ENCODE assay signal across 15 cellular contexts in the genomic region with DNA sequence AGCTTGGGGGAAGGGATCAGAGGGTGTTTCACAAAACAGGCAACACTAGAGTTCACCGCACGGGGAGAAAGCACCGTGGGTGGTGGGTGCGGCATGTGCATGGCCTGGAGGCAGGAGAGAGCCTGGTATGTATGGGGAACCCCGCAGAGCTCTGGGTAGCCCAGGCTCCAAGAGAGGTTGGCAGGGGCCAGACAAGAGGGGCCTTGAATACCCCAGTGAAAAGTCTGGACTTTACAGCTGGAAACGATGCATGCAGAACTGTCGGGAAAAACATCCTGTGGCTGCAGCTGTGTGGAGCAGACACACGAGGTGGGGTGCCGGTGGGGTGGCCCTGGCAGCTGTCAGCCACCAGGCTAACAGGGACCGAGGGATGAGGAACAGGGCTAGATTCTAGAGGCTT. TPM values are rescaled to one million over a fixed set of nuclear protein-coding genes. Genes with fewer than 3 reads are reported as not detected.
A peak's percentile ranks its signal among the peaks of the same experiment; 100 is the strongest.
DNase-seq lines count a peak whose midpoint lies in the region; ATAC-seq, FAIRE-seq and TF ChIP-seq lines count a peak whose summit lies in the region.
"Had no signal": no experiment of that assay in that cellular context is flagged by ENCODE, and none has a peak within 500 bp of the region (broad histone marks: within the 10 kb centered on the region; RNA-seq: fewer than 3 reads in every experiment).

No MANE protein-coding gene starts in this region.

- H3K4me1 Mint-ChIP-seq in chondrocyte (ENCODE audit: low read depth) (no peaks in the 10 kb centered on the region), neural progenitor cell (peaks cover 21% of the 10 kb centered on the region)
- H3K4me1 Mint-ChIP-seq: CD8-positive, alpha-beta memory T cell had no signal

- no peaks in the 10 kb centered on the region for H4K20me1 ChIP-seq in HepG2 (ENCODE audit: insufficient read depth, low read length)
- no peaks in the 10 kb centered on the region for H4K20me1 ChIP-seq in neural progenitor cell (ENCODE audit: low read depth)
- H4K20me1 ChIP-seq: BLaER1 had no signal

- H3K4me3 Mint-ChIP-seq in chondrocyte (ENCODE audit: unreplicated experiment) (no peak overlapping the region), neural progenitor cell (peak overlapping the region; percentile 49)
- H3K4me3 Mint-ChIP-seq: CD8-positive, alpha-beta memory T cell; H9 had no signal

- H3K4me3 ChIP-seq in HepG2 (replicated peaks in 1 of 3; ENCODE audit: insufficient read depth in 1 of 3, low read depth in 2 of 3, low read length in 3 of 3) (no peak overlapping the region), right lobe of liver (no peak overlapping the region), neural progenitor cell (no peak overlapping the region)
- no peak overlapping the region for H3K4me3 ChIP-seq in effector memory CD4-positive, alpha-beta T cell (ENCODE audit: insufficient read depth, low read depth, low read length, poor library complexity, severe bottlenecking)
- H3K4me3 ChIP-seq: BLaER1 had no signal

- H3K9ac ChIP-seq in HepG2 (ENCODE audit: insufficient read depth, low read depth, low read length): no peak overlapping the region
- no peak overlapping the region for H3K9ac ChIP-seq in neural progenitor cell
- H3K9ac ChIP-seq: BLaER1 had no signal

- H3K27ac ChIP-seq in HepG2 (ENCODE audit: extremely low read length, insufficient read depth, low read length): no peak overlapping the region
- no peak overlapping the region for H3K27ac ChIP-seq in right lobe of liver
- H3K27ac ChIP-seq in neural progenitor cell: no peak overlapping the region
- H3K27ac ChIP-seq in effector memory CD4-positive, alpha-beta T cell (ENCODE audit: insufficient read depth, low read length, poor library complexity, severe bottlenecking): no peak overlapping the region
- H3K27ac ChIP-seq: BLaER1 had no signal

- H3K27me3 ChIP-seq in HepG2 (ENCODE audit: control insufficient read depth in 1 of 2, insufficient read depth in 2 of 2, low read length in 2 of 2): peaks cover 8 to 51% of the 10 kb centered on the region in 2 experiments; a peak in 4 of 5 replicates
- H3K27me3 ChIP-seq in right lobe of liver: no peaks in the 10 kb centered on the region
- peaks cover 16% of the 10 kb centered on the region for H3K27me3 ChIP-seq in neural progenitor cell
- no peaks in the 10 kb centered on the region for H3K27me3 ChIP-seq in effector memory CD4-positive, alpha-beta T cell (replicated peaks; ENCODE audit: control insufficient read depth, insufficient read depth, low read length, poor library complexity, severe bottlenecking)
- H3K27me3 ChIP-seq: BLaER1 had no signal

- H3K27me3 Mint-ChIP-seq in chondrocyte (ENCODE audit: low read depth) (peaks cover 25% of the 10 kb centered on the region), neural progenitor cell (ENCODE audit: insufficient read depth, low read depth) (peaks cover 26% of the 10 kb centered on the region)

- in situ Hi-C loops in HepG2 (cut with HindIII; ENCODE audit: extremely low pct_ligation_motif_present, low pct_unique_long_range_greater_than_20kb): no loop called here

- intact Hi-C loops in HepG2 (cut with micrococcal nuclease; ENCODE audit: unreplicated experiment) (no loop called here), right lobe of liver (cut with DNase I) (no loop called here)

- no peak for TF ChIP-seq EP300 in HepG2 (IDR thresholded peaks at IDR 0.05; ENCODE audit: low read depth in 2 of 2, low read length in 2 of 2)
- no peak for TF ChIP-seq EP300 in HepG2 (CRISPR knock-in tag; IDR thresholded peaks at IDR 0.05; ENCODE audit: borderline replicate concordance)

- POLR2A ChIA-PET in HepG2 (lab: Yijun Ruan, JAX): no interaction called here

- H3F3A ChIP-seq in neural progenitor cell (ENCODE audit: low read depth): no peaks in the 10 kb centered on the region

- H3K79me2 ChIP-seq in HepG2 (ENCODE audit: insufficient read depth, low read length): no peaks in the 10 kb centered on the region
- H3K79me2 ChIP-seq in neural progenitor cell (ENCODE audit: low read depth): no peaks in the 10 kb centered on the region

- no peak for TF ChIP-seq RAD21 in HepG2 (CRISPR knock-in tag; IDR thresholded peaks at IDR 0.05)

- H3K9me3 ChIP-seq in HepG2 (ENCODE audit: low read length): no peaks in the 10 kb centered on the region
- no peaks in the 10 kb centered on the region for H3K9me3 ChIP-seq in right lobe of liver
- no peaks in the 10 kb centered on the region for H3K9me3 ChIP-seq in neural progenitor cell (ENCODE audit: low read depth)
- no peaks in the 10 kb centered on the region for H3K9me3 ChIP-seq in effector memory CD4-positive, alpha-beta T cell (ENCODE audit: control insufficient read depth, low read length)

- no peak for TF ChIP-seq POLR2A in HepG2 (IDR thresholded peaks at IDR 0.05; ENCODE audit: insufficient read depth in 1 of 2, low read depth in 2 of 2, low read length in 2 of 2)
- TF ChIP-seq POLR2A in right lobe of liver (IDR thresholded peaks at IDR 0.05): no peak

- no peak for DNase-seq in HepG2 (ENCODE audit: low spot score)
- DNase-seq in right lobe of liver: no peak
- peak; percentile 68 for DNase-seq in chondrocyte (ENCODE audit: low spot score)
- DNase-seq in neural progenitor cell (ENCODE audit: low spot score): no peak
- DNase-seq in effector memory CD4-positive, alpha-beta T cell: no peak
- DNase-seq in stimulated activated CD4-positive, alpha-beta T cell treated with anti-CD3 and anti-CD28 coated beads, Interleukin-4, amount 100 ng/mL, for 4 hours: no peak
- DNase-seq: 8988T; AML-193; CD8-positive, alpha-beta memory T cell; DMS53; GOT3; H9 had no signal

- BruUV-seq in HepG2 (replicated peaks; lab: Mats Ljungman, UMichigan): no TSS peak

- H3K27ac Mint-ChIP-seq in chondrocyte (ENCODE audit: unreplicated experiment) (no peak overlapping the region), neural progenitor cell (peak overlapping the region; percentile 44)
- H3K27ac Mint-ChIP-seq: CD8-positive, alpha-beta memory T cell; H9 had no signal

- H3K4me2 ChIP-seq in HepG2 (ENCODE audit: low read depth, low read length) (no peak overlapping the region), neural progenitor cell (no peak overlapping the region)
- H3K4me2 ChIP-seq: BLaER1 had no signal

- H3K4me1 ChIP-seq in HepG2 (ENCODE audit: insufficient read depth, low read length) (peaks cover 18% of the 10 kb centered on the region), right lobe of liver (no peaks in the 10 kb centered on the region), neural progenitor cell (peaks cover 6% of the 10 kb centered on the region)
- no peaks in the 10 kb centered on the region for H3K4me1 ChIP-seq in effector memory CD4-positive, alpha-beta T cell (ENCODE audit: control insufficient read depth, insufficient read depth, low read length, poor library complexity, severe bottlenecking)
- H3K4me1 ChIP-seq: BLaER1 had no signal

- peak; percentile 4; the same call in 1 of the 3 replicates for ATAC-seq in HepG2
- ATAC-seq in right lobe of liver: no peak
- no peak for ATAC-seq in GM21786 (IDR thresholded peaks at IDR 0.05; ENCODE audit: unreplicated experiment)

- H3K9me3 Mint-ChIP-seq in chondrocyte (ENCODE audit: low read depth) (peaks cover 5% of the 10 kb centered on the region), neural progenitor cell (peaks cover 13% of the 10 kb centered on the region)

- WGBS in HepG2 (ENCODE audit: low lambda C conversion rate): 49% methylated on average over 10 of the region's 10 CpGs
- WGBS in right lobe of liver (ENCODE audit: insufficient coverage, low coverage, low lambda C conversion rate, missing lambda C conversion rate): 68% methylated on average over 6 of the region's 10 CpGs

- FAIRE-seq in HepG2 (lab: Jason Lieb, UNC): no peak

- CTCF ChIA-PET in HepG2 (lab: Yijun Ruan, JAX; ENCODE audit: low intra/inter-chr PET ratio, low total read pairs): no interaction called here

- H3K36me3 Mint-ChIP-seq in chondrocyte (ENCODE audit: low read depth) (no peaks in the 10 kb centered on the region), neural progenitor cell (no peaks in the 10 kb centered on the region)

- H2AFZ ChIP-seq in HepG2 (ENCODE audit: low read length): no peak overlapping the region
- no peak overlapping the region for H2AFZ ChIP-seq in neural progenitor cell (replicated peaks)

- TF ChIP-seq CTCF in HepG2 (CRISPR knock-in tag; IDR thresholded peaks at IDR 0.05): no peak
- no peak for TF ChIP-seq CTCF in right lobe of liver (IDR thresholded peaks at IDR 0.05)
- TF ChIP-seq CTCF in chondrocyte (IDR thresholded peaks at IDR 0.05): no peak
- TF ChIP-seq CTCF in neural progenitor cell (IDR thresholded peaks at IDR 0.05): no peak

- H3K36me3 ChIP-seq in HepG2 (replicated peaks in 1 of 2; ENCODE audit: control insufficient read depth in 1 of 2, insufficient read depth in 2 of 2, low read length in 2 of 2) (no peaks in the 10 kb centered on the region), right lobe of liver (no peaks in the 10 kb centered on the region), neural progenitor cell (no peaks in the 10 kb centered on the region)
- no peaks in the 10 kb centered on the region for H3K36me3 ChIP-seq in effector memory CD4-positive, alpha-beta T cell (ENCODE audit: control insufficient read depth, insufficient read depth, low read length)
- H3K36me3 ChIP-seq: BLaER1 had no signal

RNA-seq across cellular contexts. Expression of a gene that starts 6.8 kb away (rescaled TPM):
- total RNA-seq in HepG2 (2016; rRNA removed; fragmentation: Illumina TruSeq; extraction: Trizol): 0.14 and 0.29 TPM in 2 replicates
- total RNA-seq in HepG2 (2016; cell fraction: cytosol; rRNA removed; fragmentation: Illumina TruSeq; extraction: Trizol; ENCODE audit: low read depth): 0.10 TPM in 1 of 2 replicates, not detected in the other
- total RNA-seq in HepG2 (2016; cell fraction: insoluble cytoplasmic fraction; rRNA removed; fragmentation: Illumina TruSeq; extraction: Trizol): 0.16 and 0.28 TPM in 2 replicates
- 0.09 and 0.10 TPM in 2 replicates for total RNA-seq in HepG2 (2016; cell fraction: membrane; rRNA removed; fragmentation: Illumina TruSeq; extraction: Trizol)
- total RNA-seq in HepG2 (2016; cell fraction: nucleus; rRNA removed; fragmentation: Illumina TruSeq; extraction: Trizol): 0.16 TPM in 2 replicates
- polyA plus RNA-seq in HepG2 (2011; rRNA removed): 0.25 and 0.27 TPM in 2 replicates
- 0.23 and 0.36 TPM in 2 replicates for polyA plus RNA-seq in HepG2 (2011; cell fraction: cytosol; rRNA removed)
- 0.29 and 0.35 TPM in 2 replicates for polyA plus RNA-seq in HepG2 (2011; cell fraction: nucleus; rRNA removed)
- 0.50 and 0.56 TPM in 2 replicates for polyA plus RNA-seq in HepG2 (2012)
- not detected in 2 replicates for polyA plus RNA-seq in HepG2 (2016; cell fraction: cytosol; fragmentation: Illumina TruSeq; extraction: Trizol; ENCODE audit: low read depth)
- polyA plus RNA-seq in HepG2 (2016; cell fraction: insoluble cytoplasmic fraction; fragmentation: Illumina TruSeq; extraction: Trizol; ENCODE audit: low read depth): 0.10 and 0.19 TPM in 2 replicates
- 0.05 and 0.09 TPM in 2 replicates for polyA plus RNA-seq in HepG2 (2016; cell fraction: membrane; fragmentation: Illumina TruSeq; extraction: Trizol; ENCODE audit: low read depth)
- polyA plus RNA-seq in HepG2 (2016; cell fraction: nucleus; fragmentation: Illumina TruSeq; extraction: Trizol; ENCODE audit: insufficient read depth, low read depth): 0.38 and 0.41 TPM in 2 replicates
- polyA minus RNA-seq in HepG2 (2011; rRNA and poly(A)+ RNA removed; ENCODE audit: low replicate concordance): 0.05 and 1.5 TPM in 2 replicates
- 0.18 and 0.20 TPM in 2 replicates for polyA minus RNA-seq in HepG2 (2011; cell fraction: cytosol; rRNA and poly(A)+ RNA removed)
- 0.13 TPM in 1 of 2 replicates, not detected in the other for polyA minus RNA-seq in HepG2 (2011; cell fraction: nucleus; rRNA and poly(A)+ RNA removed)
- total RNA-seq in right lobe of liver: under 1 TPM in 3 of 6 experiments, not detected in 3; 0.07 to 0.09 (median 0.07) TPM
- 0.46 to 1.2 TPM (median 0.47 TPM) in 3 replicates for total RNA-seq in chondrocyte
- 3.5 and 9.0 TPM in 2 replicates for total RNA-seq in neural progenitor cell (ENCODE audit: low replicate concordance)
- total RNA-seq: CD8-positive, alpha-beta memory T cell; HT-29 had no signal
- polyA plus RNA-seq: CD8-positive, alpha-beta memory T cell had no signal

RNA-seq across cellular contexts. Expression of a gene that starts 32.8 kb away (rescaled TPM):
- total RNA-seq in HepG2 (2016; rRNA removed; fragmentation: Illumina TruSeq; extraction: Trizol) (3.5 and 14.2 TPM in 2 replicates), right lobe of liver (10 to 100 TPM in 5 of 6 experiments, 1 to 10 TPM in 1; 8.4 to 44.7 (median 23.4) TPM), chondrocyte (3.3 to 5.1 TPM (median 3.5 TPM) in 3 replicates), neural progenitor cell (ENCODE audit: low replicate concordance) (2.8 and 8.9 TPM in 2 replicates)
- 1.1 and 1.2 TPM in 2 replicates for total RNA-seq in HepG2 (2016; cell fraction: cytosol; rRNA removed; fragmentation: Illumina TruSeq; extraction: Trizol; ENCODE audit: low read depth)
- 2.8 and 12.1 TPM in 2 replicates for total RNA-seq in HepG2 (2016; cell fraction: insoluble cytoplasmic fraction; rRNA removed; fragmentation: Illumina TruSeq; extraction: Trizol)
- 1.00 and 1.4 TPM in 2 replicates for total RNA-seq in HepG2 (2016; cell fraction: membrane; rRNA removed; fragmentation: Illumina TruSeq; extraction: Trizol)
- 17.9 and 18.2 TPM in 2 replicates for total RNA-seq in HepG2 (2016; cell fraction: nucleus; rRNA removed; fragmentation: Illumina TruSeq; extraction: Trizol)
- polyA plus RNA-seq in HepG2 (2011; rRNA removed): 28.6 and 43.6 TPM in 2 replicates
- 3.2 and 4.6 TPM in 2 replicates for polyA plus RNA-seq in HepG2 (2011; cell fraction: cytosol; rRNA removed)
- 337 and 399 TPM in 2 replicates for polyA plus RNA-seq in HepG2 (2011; cell fraction: nucleus; rRNA removed)
- polyA plus RNA-seq in HepG2 (2012): 15.0 and 15.8 TPM in 2 replicates
- polyA plus RNA-seq in HepG2 (2016; cell fraction: cytosol; fragmentation: Illumina TruSeq; extraction: Trizol; ENCODE audit: low read depth): 0.34 and 0.35 TPM in 2 replicates
- polyA plus RNA-seq in HepG2 (2016; cell fraction: insoluble cytoplasmic fraction; fragmentation: Illumina TruSeq; extraction: Trizol; ENCODE audit: low read depth): 1.9 and 3.7 TPM in 2 replicates
- polyA plus RNA-seq in HepG2 (2016; cell fraction: membrane; fragmentation: Illumina TruSeq; extraction: Trizol; ENCODE audit: low read depth): 0.42 and 0.58 TPM in 2 replicates
- 71.3 and 85.0 TPM in 2 replicates for polyA plus RNA-seq in HepG2 (2016; cell fraction: nucleus; fragmentation: Illumina TruSeq; extraction: Trizol; ENCODE audit: insufficient read depth, low read depth)
- 5.4 and 16.3 TPM in 2 replicates for polyA minus RNA-seq in HepG2 (2011; rRNA and poly(A)+ RNA removed; ENCODE audit: low replicate concordance)
- polyA minus RNA-seq in HepG2 (2011; cell fraction: cytosol; rRNA and poly(A)+ RNA removed): 4.1 and 4.4 TPM in 2 replicates
- polyA minus RNA-seq in HepG2 (2011; cell fraction: nucleus; rRNA and poly(A)+ RNA removed): 35.8 and 39.4 TPM in 2 replicates
- polyA plus RNA-seq: CD8-positive, alpha-beta memory T cell had no signal

RNA-seq across cellular contexts. Expression of a gene that starts 55.9 kb away (rescaled TPM):
- total RNA-seq in HepG2 (2016; rRNA removed; fragmentation: Illumina TruSeq; extraction: Trizol) (11.7 and 13.0 TPM in 2 replicates), right lobe of liver (10 to 100 TPM; 17.6 to 47.4 (median 26.2) TPM), chondrocyte (52.6 to 55.5 TPM (median 52.9 TPM) in 3 replicates), neural progenitor cell (ENCODE audit: low replicate concordance) (5.2 and 6.8 TPM in 2 replicates)
- total RNA-seq in HepG2 (2016; cell fraction: cytosol; rRNA removed; fragmentation: Illumina TruSeq; extraction: Trizol; ENCODE audit: low read depth): 7.8 and 8.9 TPM in 2 replicates
- 11.9 and 13.9 TPM in 2 replicates for total RNA-seq in HepG2 (2016; cell fraction: insoluble cytoplasmic fraction; rRNA removed; fragmentation: Illumina TruSeq; extraction: Trizol)
- total RNA-seq in HepG2 (2016; cell fraction: membrane; rRNA removed; fragmentation: Illumina TruSeq; extraction: Trizol): 9.7 and 11.7 TPM in 2 replicates
- total RNA-seq in HepG2 (2016; cell fraction: nucleus; rRNA removed; fragmentation: Illumina TruSeq; extraction: Trizol): 13.8 and 17.1 TPM in 2 replicates
- polyA plus RNA-seq in HepG2 (2011; rRNA removed): 8.1 and 8.4 TPM in 2 replicates
- polyA plus RNA-seq in HepG2 (2011; cell fraction: cytosol; rRNA removed): 3.7 and 3.9 TPM in 2 replicates
- polyA plus RNA-seq in HepG2 (2011; cell fraction: nucleus; rRNA removed): 9.0 and 9.8 TPM in 2 replicates
- polyA plus RNA-seq in HepG2 (2012): 8.2 and 8.7 TPM in 2 replicates
- polyA plus RNA-seq in HepG2 (2016; cell fraction: cytosol; fragmentation: Illumina TruSeq; extraction: Trizol; ENCODE audit: low read depth): 8.5 and 10.7 TPM in 2 replicates
- polyA plus RNA-seq in HepG2 (2016; cell fraction: insoluble cytoplasmic fraction; fragmentation: Illumina TruSeq; extraction: Trizol; ENCODE audit: low read depth): 11.8 and 13.5 TPM in 2 replicates
- 8.4 and 11.6 TPM in 2 replicates for polyA plus RNA-seq in HepG2 (2016; cell fraction: membrane; fragmentation: Illumina TruSeq; extraction: Trizol; ENCODE audit: low read depth)
- polyA plus RNA-seq in HepG2 (2016; cell fraction: nucleus; fragmentation: Illumina TruSeq; extraction: Trizol; ENCODE audit: insufficient read depth, low read depth): 15.2 and 17.6 TPM in 2 replicates
- polyA minus RNA-seq in HepG2 (2011; rRNA and poly(A)+ RNA removed; ENCODE audit: low replicate concordance): 14.5 and 16.9 TPM in 2 replicates
- 4.8 and 7.9 TPM in 2 replicates for polyA minus RNA-seq in HepG2 (2011; cell fraction: cytosol; rRNA and poly(A)+ RNA removed)
- 8.8 and 10.6 TPM in 2 replicates for polyA minus RNA-seq in HepG2 (2011; cell fraction: nucleus; rRNA and poly(A)+ RNA removed)
